9 cellular contexts compared by ENCODE assay signal in the genomic region with DNA sequence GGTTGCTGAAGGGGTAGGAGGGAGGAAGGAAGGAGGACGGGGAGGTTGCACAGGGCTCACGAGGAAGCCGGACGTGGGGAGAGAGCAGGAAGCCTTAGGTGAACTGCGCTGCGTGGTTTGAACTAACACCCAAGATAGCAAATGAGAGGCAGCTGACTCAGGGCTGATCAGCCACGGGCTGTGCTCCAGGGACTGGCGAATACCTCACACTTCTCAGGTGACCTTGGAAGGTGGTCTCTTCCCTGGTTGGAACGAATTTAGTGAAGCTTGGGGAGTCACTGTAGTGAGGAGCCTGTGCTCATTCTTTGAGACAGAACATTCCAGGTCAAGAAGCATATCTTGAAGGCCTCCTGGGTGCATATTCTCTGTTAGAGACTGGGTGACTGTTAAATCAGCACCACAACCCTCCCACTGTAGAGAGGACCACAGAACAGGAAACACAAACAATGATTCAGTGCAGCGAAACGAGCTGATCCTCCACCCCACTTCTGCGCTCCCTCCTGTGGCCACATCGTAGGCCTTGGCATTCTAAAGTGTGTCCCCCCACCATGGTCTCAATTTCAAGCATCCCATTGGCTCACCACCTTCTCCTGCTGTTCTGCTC. TPM values are rescaled to one million over a fixed set of nuclear protein-coding genes. Genes with fewer than 3 reads are reported as not detected.
DNase-seq lines count a peak whose midpoint lies in the region; ATAC-seq and TF ChIP-seq lines count a peak whose summit lies in the region.
"Had no signal": no experiment of that assay in that cellular context is flagged by ENCODE, and none has a peak within 500 bp of the region (broad histone marks: within the 10 kb centered on the region; RNA-seq: fewer than 3 reads in every experiment).

No MANE protein-coding gene starts in this region.

- peak; percentile 64 to 87 (median 76) for DNase-seq in CD8-positive, alpha-beta memory T cell
- DNase-seq in activated CD8-positive, alpha-beta T cell treated with anti-CD3 and anti-CD28 coated beads for 36 hours = peak; percentile 88
- peak; percentile 31 to 85 for DNase-seq in fibroblast of lung (ENCODE audit: low read depth in 2 of 2)
- peak; percentile 80 for DNase-seq in stimulated activated CD4-positive, alpha-beta T cell treated with anti-CD3 and anti-CD28 coated beads, Interleukin-1b, Interleukin-23, amount 100 ng/mL, for 48 hours
- no peak for DNase-seq in amniotic stem cell (lab: John Stamatoyannopoulos, UW)
- no peak for DNase-seq in HAP-1 (ENCODE audit: low spot score in 2 of 2)

- H3K4me2 ChIP-seq in fibroblast of lung (ENCODE audit: extremely low read depth, insufficient read depth, low read length) = no peak overlapping the region

- intact Hi-C loops in activated CD8-positive, alpha-beta T cell treated with anti-CD3 and anti-CD28 coated beads for 36 hours (cut with micrococcal nuclease) = loop anchor here (5.0 to 10.0 kb wide), 2 partner anchors 58 to 100 kb away; partner anchors contain the start of gene CLIP4

- H3K27ac Mint-ChIP-seq in CD8-positive, alpha-beta memory T cell = peak overlapping the region; percentile 96 to 100 (median 99)
- H3K27ac Mint-ChIP-seq in activated CD8-positive, alpha-beta T cell treated with anti-CD3 and anti-CD28 coated beads for 36 hours = peak overlapping the region; percentile 97

- H3K36me3 Mint-ChIP-seq in CD8-positive, alpha-beta memory T cell = peaks cover 0 to 6% (median 2%) of the 10 kb centered on the region in 3 donors
- no peaks in the 10 kb centered on the region for H3K36me3 Mint-ChIP-seq in activated CD8-positive, alpha-beta T cell treated with anti-CD3 and anti-CD28 coated beads for 36 hours (ENCODE audit: low read depth)

- H3K9me3 ChIP-seq in CD8-positive, alpha-beta memory T cell (ENCODE audit: low read length) = no peaks in the 10 kb centered on the region
- H3K9me3 ChIP-seq in fibroblast of lung (ENCODE audit: control insufficient read depth, insufficient read depth, low read depth, low read length) (no peaks in the 10 kb centered on the region), HAP-1 (no peaks in the 10 kb centered on the region)

- H3K27ac ChIP-seq in CD8-positive, alpha-beta memory T cell (ENCODE audit: low read depth, low read length) = peak overlapping the region; percentile 93
- H3K27ac ChIP-seq in fibroblast of lung (ENCODE audit: insufficient read depth, low read length) = no peak overlapping the region

- no peaks in the 10 kb centered on the region for H3K27me3 ChIP-seq in CD8-positive, alpha-beta memory T cell (ENCODE audit: insufficient read depth, low read length, poor library complexity, severe bottlenecking)
- H3K27me3 ChIP-seq in fibroblast of lung (ENCODE audit: control insufficient read depth, insufficient read depth, low read length) (peaks cover 3% of the 10 kb centered on the region), HAP-1 (ENCODE audit: low read depth) (no peaks in the 10 kb centered on the region)

- no peaks in the 10 kb centered on the region for H3K36me3 ChIP-seq in CD8-positive, alpha-beta memory T cell (ENCODE audit: insufficient read depth, low read length)
- H3K36me3 ChIP-seq in fibroblast of lung (ENCODE audit: control insufficient read depth, insufficient read depth, low read length) = no peaks in the 10 kb centered on the region
- no peaks in the 10 kb centered on the region for H3K36me3 ChIP-seq in HAP-1 (replicated peaks)

- peak overlapping the region; percentile 52 for H3K4me3 ChIP-seq in CD8-positive, alpha-beta memory T cell (ENCODE audit: low read length)
- H3K4me3 ChIP-seq in fibroblast of lung (replicated peaks in 1 of 4; ENCODE audit: control extremely low read depth in 1 of 4, insufficient read depth in 1 of 4, low read depth in 3 of 4, low read length in 4 of 4) (no peak overlapping the region), HAP-1 (no peak overlapping the region)

- POLR2A ChIA-PET in CD8-positive, alpha-beta memory T cell (lab: Charles Lee) = interaction anchor here (0.9 to 7.0 kb wide), 3 partner anchors 13 to 101 kb away, joined by 3 to 83 read pairs (median 5); partner anchors contain the start of gene CLIP4
- POLR2A ChIA-PET in activated CD8-positive, alpha-beta T cell treated with anti-CD3 and anti-CD28 coated beads for 36 hours (lab: Charles Lee) = interaction anchor here (0.6 to 2.3 kb wide), 6 partner anchors 12 to 145 kb away, joined by 3 to 9 read pairs (median 5); partner anchors contain the start of genes CLIP4 and TRMT61B

- ATAC-seq in HG03432 (IDR thresholded peaks at IDR 0.05; ENCODE audit: unreplicated experiment) (peak; percentile 62), HG03460 (IDR thresholded peaks at IDR 0.05; ENCODE audit: unreplicated experiment) (no peak)
- peak; percentile 76 for ATAC-seq in activated CD8-positive, alpha-beta T cell treated with anti-CD3 and anti-CD28 coated beads for 36 hours

- peaks cover 81% of the 10 kb centered on the region for H3K4me1 ChIP-seq in CD8-positive, alpha-beta memory T cell (ENCODE audit: insufficient read depth, low read length)
- H3K4me1 ChIP-seq in fibroblast of lung (ENCODE audit: control insufficient read depth, extremely low read depth, insufficient read depth, low read length) (no peaks in the 10 kb centered on the region), HAP-1 (no peaks in the 10 kb centered on the region)

- H3K9ac ChIP-seq in fibroblast of lung (ENCODE audit: insufficient read depth, low read length) = no peak overlapping the region

- CTCF ChIA-PET in CD8-positive, alpha-beta memory T cell (lab: Charles Lee) = interaction anchor here (0.8 to 7.6 kb wide), 19 partner anchors 12 to 175 kb away, joined by 3 to 45 read pairs (median 4); partner anchors contain the start of genes CLIP4 and TOGARAM2
- CTCF ChIA-PET in activated CD8-positive, alpha-beta T cell treated with anti-CD3 and anti-CD28 coated beads for 36 hours (lab: Charles Lee) = interaction anchor here (0.8 to 1.7 kb wide), 10 partner anchors 12 to 138 kb away, joined by 3 to 10 read pairs (median 3); no protein-coding TSS in a partner anchor

- peak overlapping the region; percentile 80 to 93 (median 88) for H3K4me3 Mint-ChIP-seq in CD8-positive, alpha-beta memory T cell
- peak overlapping the region; percentile 79 for H3K4me3 Mint-ChIP-seq in activated CD8-positive, alpha-beta T cell treated with anti-CD3 and anti-CD28 coated beads for 36 hours

- TF ChIP-seq CTCF in activated CD8-positive, alpha-beta T cell treated with anti-CD3 and anti-CD28 coated beads for 36 hours (IDR thresholded peaks at IDR 0.05) = peak; percentile 37
- TF ChIP-seq CTCF in fibroblast of lung (conservative IDR thresholded peaks at IDR 0.05 in 1 of 2, IDR thresholded peaks at IDR 0.05 in 1 of 2; ENCODE audit: low read depth in 1 of 2, low read length in 2 of 2) = peak in 1 of 2 donors; percentile 35

- H3K27me3 Mint-ChIP-seq in CD8-positive, alpha-beta memory T cell = peaks cover 0 to 4% of the 10 kb centered on the region in 2 donors
- no peaks in the 10 kb centered on the region for H3K27me3 Mint-ChIP-seq in activated CD8-positive, alpha-beta T cell treated with anti-CD3 and anti-CD28 coated beads for 36 hours

- H4K20me1 ChIP-seq in fibroblast of lung (ENCODE audit: control insufficient read depth, extremely low read depth, insufficient read depth, low read length) = no peaks in the 10 kb centered on the region

- H3K4me1 Mint-ChIP-seq in CD8-positive, alpha-beta memory T cell = peaks cover 77 to 95% (median 87%) of the 10 kb centered on the region in 3 donors
- peaks cover 76% of the 10 kb centered on the region for H3K4me1 Mint-ChIP-seq in activated CD8-positive, alpha-beta T cell treated with anti-CD3 and anti-CD28 coated beads for 36 hours (ENCODE audit: low read depth)

- H3K9me3 Mint-ChIP-seq in CD8-positive, alpha-beta memory T cell = no peaks in the 10 kb centered on the region
- H3K9me3 Mint-ChIP-seq in activated CD8-positive, alpha-beta T cell treated with anti-CD3 and anti-CD28 coated beads for 36 hours = no peaks in the 10 kb centered on the region

- no peaks in the 10 kb centered on the region for H3K79me2 ChIP-seq in fibroblast of lung (ENCODE audit: control insufficient read depth, insufficient read depth, low read length)

- in situ Hi-C loops in HAP-1 (cut with MboI; ENCODE audit: low sequenced_read_pairs) = no loop called here

- H2AFZ ChIP-seq in fibroblast of lung (ENCODE audit: low read length) = no peak overlapping the region

RNA-seq across cellular contexts. Expression of gene TOGARAM2, which starts 33.8 kb away (rescaled TPM):
- total RNA-seq in CD8-positive, alpha-beta memory T cell = 1 to 10 TPM; 5.0 to 5.2 TPM
- polyA plus RNA-seq in CD8-positive, alpha-beta memory T cell = 2.5 TPM
- total RNA-seq in activated CD8-positive, alpha-beta T cell treated with anti-CD3 and anti-CD28 coated beads for 36 hours = 1 to 10 TPM; 2.3 to 2.7 TPM
- 0.26 and 0.33 TPM in 2 replicates for total RNA-seq in fibroblast of lung
- 0.09 and 0.15 TPM in 2 replicates for polyA plus RNA-seq in fibroblast of lung
- 0.02 and 0.15 TPM in 2 replicates for polyA plus RNA-seq in fibroblast of lung (2012)
- not detected in 2 replicates for polyA minus RNA-seq in fibroblast of lung (ENCODE audit: low replicate concordance)

RNA-seq across cellular contexts. Expression of gene PCARE, which starts 59.4 kb away (rescaled TPM):
- not detected for total RNA-seq in CD8-positive, alpha-beta memory T cell
- polyA plus RNA-seq in CD8-positive, alpha-beta memory T cell = not detected
- not detected for total RNA-seq in activated CD8-positive, alpha-beta T cell treated with anti-CD3 and anti-CD28 coated beads for 36 hours
- total RNA-seq in fibroblast of lung = under 0.01 TPM in 1 of 2 replicates, not detected in the other
- polyA plus RNA-seq in fibroblast of lung = not detected in 2 replicates
- not detected in 2 replicates for polyA plus RNA-seq in fibroblast of lung (2012)
- polyA minus RNA-seq in fibroblast of lung (ENCODE audit: low replicate concordance) = not detected in 2 replicates
- total RNA-seq: fibroblast of villous mesenchyme had no signal

Comparison
In these comparisons a context has a peak if more than half of its experiments do, and no peak if none do; other contexts are left out.
1. DNase-seq: peak in CD8-positive, alpha-beta memory T cell (5 of 5), activated CD8-positive, alpha-beta T cell treated with anti-CD3 and anti-CD28 coated beads for 36 hours (single experiment), fibroblast of lung (2 of 2) and stimulated activated CD4-positive, alpha-beta T cell treated with anti-CD3 and anti-CD28 coated beads, Interleukin-1b, Interleukin-23, amount 100 ng/mL, for 48 hours (single experiment); none in amniotic stem cell (single experiment) and HAP-1 (0 of 2).